1 cellular context compared by ENCODE assay signal in genomic region chr5:757931-758697, GRCh38.
A peak's percentile ranks its signal among the peaks of the same experiment; 100 is the strongest.
TF ChIP-seq lines count a peak whose summit lies in the region.

No MANE protein-coding gene starts in this region.

TF ChIP-seq in HepG2, 621 proteins besides CTCF, POLR2A, EP300 and RAD21 (continued from another document and continues in another):
- TF ChIP-seq ZNF687 (CRISPR knock-in tag; IDR thresholded peaks at IDR 0.05) (peak; percentile 35; the same call in 1 of the 2 replicates), IRF1 (CRISPR knock-in tag; IDR thresholded peaks at IDR 0.05; ENCODE audit: low read depth) (no peak), KDM5A (IDR thresholded peaks at IDR 0.05; ENCODE audit: borderline replicate concordance, low read length) (no peak), SKI (IDR thresholded peaks at IDR 0.05; ENCODE audit: partially characterized antibody) (peak; percentile 50), REXO4 (CRISPR knock-in tag; IDR thresholded peaks at IDR 0.05; ENCODE audit: borderline replicate concordance) (no peak), SRSF1 (optimal IDR thresholded peaks at IDR 0.05; ENCODE audit: low read depth, low read length) (no peak), TOE1 (CRISPR knock-in tag; IDR thresholded peaks at IDR 0.05) (no peak), PITX1 (CRISPR knock-in tag; IDR thresholded peaks at IDR 0.05) (peak; percentile 29; the same call in 1 of the 2 replicates), ZUFSP (CRISPR knock-in tag; IDR thresholded peaks at IDR 0.05; ENCODE audit: borderline replicate concordance) (no peak), ADNP (CRISPR knock-in tag; IDR thresholded peaks at IDR 0.05) (no peak), RFX5 (IDR thresholded peaks at IDR 0.05; ENCODE audit: low read depth, low read length) (no peak), KDM6A (CRISPR knock-in tag; IDR thresholded peaks at IDR 0.05; ENCODE audit: low read depth) (no peak), ZNF597 (CRISPR knock-in tag; IDR thresholded peaks at IDR 0.05) (no peak), ZNF274 (CRISPR knock-in tag; IDR thresholded peaks at IDR 0.05) (0 out of 2 replicates have a peak, but pooled peaks have one; percentile 10), SNAI1 (CRISPR knock-in tag; IDR thresholded peaks at IDR 0.05; ENCODE audit: borderline replicate concordance) (no peak), ZSCAN5A (CRISPR knock-in tag; IDR thresholded peaks at IDR 0.05; ENCODE audit: borderline replicate concordance) (no peak), BORCS8-MEF2B (CRISPR knock-in tag; IDR thresholded peaks at IDR 0.05) (no peak), FOXK1 (CRISPR knock-in tag; IDR thresholded peaks at IDR 0.05; ENCODE audit: borderline replicate concordance, low read depth) (no peak), ZNF30 (CRISPR knock-in tag; IDR thresholded peaks at IDR 0.05) (0 out of 2 replicates have a peak, but pooled peaks have one; percentile 5), MTF2 (CRISPR knock-in tag; IDR thresholded peaks at IDR 0.05; ENCODE audit: borderline replicate concordance) (0 out of 2 replicates have a peak, but pooled peaks have one; percentile 48), GZF1 (CRISPR knock-in tag; IDR thresholded peaks at IDR 0.05) (no peak), BRCA1 (CRISPR knock-in tag; IDR thresholded peaks at IDR 0.05) (no peak), IRF2 (CRISPR knock-in tag; IDR thresholded peaks at IDR 0.05) (no peak), ZNF7 (CRISPR knock-in tag; IDR thresholded peaks at IDR 0.05) (no peak), PAX8 (CRISPR knock-in tag; IDR thresholded peaks at IDR 0.05; ENCODE audit: borderline replicate concordance) (no peak), ZNF740 (CRISPR knock-in tag; IDR thresholded peaks at IDR 0.05) (no peak), CCDC6 (CRISPR knock-in tag; IDR thresholded peaks at IDR 0.05) (no peak), ZC3H4 (CRISPR knock-in tag; IDR thresholded peaks at IDR 0.05; ENCODE audit: borderline replicate concordance) (no peak), ZBTB39 (CRISPR knock-in tag; IDR thresholded peaks at IDR 0.05) (peak; percentile 79), BRD4 (CRISPR knock-in tag; IDR thresholded peaks at IDR 0.05) (no peak), AKNA (CRISPR knock-in tag; IDR thresholded peaks at IDR 0.05; ENCODE audit: borderline replicate concordance) (no peak), SOX13 (IDR thresholded peaks at IDR 0.05) (no peak), SOX13 (CRISPR knock-in tag; conservative IDR thresholded peaks at IDR 0.05 in 1 of 2, IDR thresholded peaks at IDR 0.05 in 1 of 2) (0 out of 4 replicates have a peak, but pooled peaks of 1 of the 2 experiments have one; percentile 51), SAP130 (CRISPR knock-in tag; IDR thresholded peaks at IDR 0.05; ENCODE audit: low read depth) (peak; percentile 43; the same call in 1 of the 2 replicates), MXI1 (IDR thresholded peaks at IDR 0.05; ENCODE audit: borderline replicate concordance, low read depth, low read length) (peak; percentile 79; the same call in 2 of the 3 replicates), KLF9 (CRISPR knock-in tag; IDR thresholded peaks at IDR 0.05; ENCODE audit: low read depth) (no peak), BCL3 (CRISPR knock-in tag; IDR thresholded peaks at IDR 0.05) (no peak), ZNF775 (CRISPR knock-in tag; IDR thresholded peaks at IDR 0.05; ENCODE audit: borderline replicate concordance) (no peak), ZKSCAN8 (CRISPR knock-in tag; IDR thresholded peaks at IDR 0.05; ENCODE audit: borderline replicate concordance) (no peak), HIC2 (CRISPR knock-in tag; IDR thresholded peaks at IDR 0.05; ENCODE audit: low read depth) (no peak), RXRB (CRISPR knock-in tag; IDR thresholded peaks at IDR 0.05; ENCODE audit: borderline replicate concordance) (peak; percentile 67; the same call in 1 of the 2 replicates), SIX4 (CRISPR knock-in tag; IDR thresholded peaks at IDR 0.05) (no peak), KLF15 (CRISPR knock-in tag; IDR thresholded peaks at IDR 0.05; ENCODE audit: borderline replicate concordance) (no peak), ZMYM4 (CRISPR knock-in tag; IDR thresholded peaks at IDR 0.05) (no peak)
